Comparison of ENCODE assay signal across 1 cellular context in the genomic region with DNA sequence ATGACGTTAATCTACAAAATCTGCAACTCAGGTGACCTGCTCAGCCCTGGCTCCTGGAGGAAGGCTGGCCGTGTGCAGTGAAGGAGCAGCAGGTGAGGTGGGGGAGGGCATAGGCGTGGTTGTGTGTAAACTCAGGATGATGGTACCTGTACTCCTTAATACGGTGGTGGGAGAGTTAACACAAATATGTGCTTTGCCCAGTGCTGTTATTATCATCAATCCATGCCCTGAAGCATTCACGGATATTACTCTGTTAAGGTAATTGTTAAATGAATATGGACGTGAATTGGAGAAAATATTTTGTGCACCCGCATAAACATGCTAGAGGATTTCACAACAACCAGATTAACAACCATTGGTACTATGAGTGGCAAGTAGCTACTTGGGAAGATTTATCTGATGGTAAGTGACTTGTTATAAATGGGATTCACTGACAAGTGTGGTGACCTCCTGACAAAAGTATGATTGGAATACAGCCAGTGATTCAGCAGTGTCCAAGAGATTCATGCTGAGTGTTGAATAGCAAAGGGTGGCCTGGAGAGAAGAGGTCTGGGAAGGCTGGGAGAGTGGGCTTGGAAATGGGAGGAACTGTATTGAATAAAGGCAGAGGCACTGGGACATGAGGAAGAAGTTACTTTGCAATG.
TF ChIP-seq lines count a peak whose summit lies in the region.

No MANE protein-coding gene starts in this region.

TF ChIP-seq in GM12878, 131 proteins besides CTCF, POLR2A, EP300 and RAD21 (continued from another document):
- TF ChIP-seq, protein P1, sequence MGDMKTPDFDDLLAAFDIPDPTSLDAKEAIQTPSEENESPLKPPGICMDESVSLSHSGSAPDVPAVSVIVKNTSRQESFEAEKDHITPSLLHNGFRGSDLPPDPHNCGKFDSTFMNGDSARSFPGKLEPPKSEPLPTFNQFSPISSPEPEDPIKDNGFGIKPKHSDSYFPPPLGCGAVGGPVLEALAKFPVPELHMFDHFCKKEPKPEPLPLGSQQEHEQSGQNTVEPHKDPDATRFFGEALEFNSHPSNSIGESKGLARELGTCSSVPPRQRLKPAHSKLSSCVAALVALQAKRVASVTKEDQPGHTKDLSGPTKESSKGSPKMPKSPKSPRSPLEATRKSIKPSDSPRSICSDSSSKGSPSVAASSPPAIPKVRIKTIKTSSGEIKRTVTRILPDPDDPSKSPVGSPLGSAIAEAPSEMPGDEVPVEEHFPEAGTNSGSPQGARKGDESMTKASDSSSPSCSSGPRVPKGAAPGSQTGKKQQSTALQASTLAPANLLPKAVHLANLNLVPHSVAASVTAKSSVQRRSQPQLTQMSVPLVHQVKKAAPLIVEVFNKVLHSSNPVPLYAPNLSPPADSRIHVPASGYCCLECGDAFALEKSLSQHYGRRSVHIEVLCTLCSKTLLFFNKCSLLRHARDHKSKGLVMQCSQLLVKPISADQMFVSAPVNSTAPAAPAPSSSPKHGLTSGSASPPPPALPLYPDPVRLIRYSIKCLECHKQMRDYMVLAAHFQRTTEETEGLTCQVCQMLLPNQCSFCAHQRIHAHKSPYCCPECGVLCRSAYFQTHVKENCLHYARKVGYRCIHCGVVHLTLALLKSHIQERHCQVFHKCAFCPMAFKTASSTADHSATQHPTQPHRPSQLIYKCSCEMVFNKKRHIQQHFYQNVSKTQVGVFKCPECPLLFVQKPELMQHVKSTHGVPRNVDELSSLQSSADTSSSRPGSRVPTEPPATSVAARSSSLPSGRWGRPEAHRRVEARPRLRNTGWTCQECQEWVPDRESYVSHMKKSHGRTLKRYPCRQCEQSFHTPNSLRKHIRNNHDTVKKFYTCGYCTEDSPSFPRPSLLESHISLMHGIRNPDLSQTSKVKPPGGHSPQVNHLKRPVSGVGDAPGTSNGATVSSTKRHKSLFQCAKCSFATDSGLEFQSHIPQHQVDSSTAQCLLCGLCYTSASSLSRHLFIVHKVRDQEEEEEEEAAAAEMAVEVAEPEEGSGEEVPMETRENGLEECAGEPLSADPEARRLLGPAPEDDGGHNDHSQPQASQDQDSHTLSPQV (IDR thresholded peaks at IDR 0.05), result no peak
